ENCODE assay signal across 21 cellular contexts in the genomic region with DNA sequence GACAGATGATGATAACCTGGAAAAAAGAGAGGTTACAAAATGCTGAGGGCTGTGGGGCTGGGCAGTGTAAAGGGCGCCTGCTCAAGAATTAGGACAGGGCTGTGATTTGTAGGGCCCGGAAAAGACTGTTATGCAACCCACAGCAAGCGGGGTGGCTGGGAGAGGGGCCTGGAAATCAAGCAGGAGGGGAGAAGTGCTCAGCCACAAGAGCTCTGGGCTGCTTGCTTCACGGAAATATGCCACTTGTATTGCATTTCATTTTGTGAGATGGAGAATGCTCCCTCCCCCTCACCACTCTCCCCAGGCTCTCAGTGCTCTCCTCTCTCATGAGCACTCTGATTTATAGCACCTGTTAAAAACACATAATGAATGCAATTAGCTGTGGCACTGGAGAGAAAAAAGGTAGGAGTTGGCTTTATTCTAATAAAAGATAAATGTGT. TPM values are rescaled to one million over a fixed set of nuclear protein-coding genes. Genes with fewer than 3 reads are reported as not detected.
DNase-seq lines count a peak whose midpoint lies in the region; ATAC-seq and TF ChIP-seq lines count a peak whose summit lies in the region.
"Had no signal": no experiment of that assay in that cellular context is flagged by ENCODE, and none has a peak within 500 bp of the region (broad histone marks: within the 10 kb centered on the region; RNA-seq: fewer than 3 reads in every experiment).

No MANE protein-coding gene starts in this region.

- no peak for TF ChIP-seq POLR2A in heart left ventricle (IDR thresholded peaks at IDR 0.05)

- 9% methylated on average over 4 of the region's 4 CpGs for WGBS in SK-N-SH (ENCODE audit: low lambda C conversion rate)
- 25 to 46% (median 40%) methylated on average over 4 of the region's 4 CpGs for WGBS in heart left ventricle, 4 donors

- peak; percentile 35 for TF ChIP-seq RAD21 in SK-N-SH (IDR thresholded peaks at IDR 0.05; ENCODE audit: low read length)

- peaks cover 68% of the 10 kb centered on the region for H3K27me3 ChIP-seq in H7 (ENCODE audit: control insufficient read depth, insufficient read depth, low read length)
- peaks cover 61% of the 10 kb centered on the region for H3K27me3 ChIP-seq in SK-N-SH (ENCODE audit: insufficient read depth)
- H3K27me3 ChIP-seq in heart left ventricle: peaks cover 19 to 94% (median 61%) of the 10 kb centered on the region in 9 donors

- H3F3A ChIP-seq in SK-N-SH (replicated peaks; ENCODE audit: insufficient read depth): no peaks in the 10 kb centered on the region

- no peak overlapping the region for H3K4me2 ChIP-seq in SK-N-SH

- H3K9me3 Mint-ChIP-seq in activated CD8-positive, alpha-beta T cell treated with anti-CD3 and anti-CD28 coated beads for 36 hours: no peaks in the 10 kb centered on the region
- H3K9me3 Mint-ChIP-seq: nephron had no signal

- H3K27ac Mint-ChIP-seq in activated CD8-positive, alpha-beta T cell treated with anti-CD3 and anti-CD28 coated beads for 36 hours: no peak overlapping the region
- H3K27ac Mint-ChIP-seq: nephron had no signal

- CTCF ChIA-PET in SK-N-SH (lab: Yijun Ruan, JAX): interaction anchor here (0.7 to 6.6 kb wide), 10 partner anchors 13 to 154 kb away, joined by 4 to 93 read pairs (median 8); no protein-coding TSS in a partner anchor
- CTCF ChIA-PET in activated CD8-positive, alpha-beta T cell treated with anti-CD3 and anti-CD28 coated beads for 36 hours (lab: Charles Lee): interaction anchor here (2.5 to 2.6 kb wide), 2 partner anchors 12 to 19 kb away, joined by 15 read pairs; no protein-coding TSS in a partner anchor

- H3K9me3 ChIP-seq in SK-N-SH (no peaks in the 10 kb centered on the region), heart left ventricle (no peaks in the 10 kb centered on the region)
- H3K9me3 ChIP-seq: Peyer's patch, right atrium auricular region had no signal

- H3K4me3 ChIP-seq in H7 (ENCODE audit: insufficient read depth, low read depth, low read length): no peak overlapping the region
- H3K4me3 ChIP-seq in SK-N-SH (ENCODE audit: low read depth in 2 of 2, low read length in 1 of 2): peak overlapping the region in 1 of 2 experiments; percentile 14; a peak in 1 of 4 replicates
- H3K4me3 ChIP-seq in heart left ventricle: no peak overlapping the region
- H3K4me3 ChIP-seq: lung, Peyer's patch, right atrium auricular region had no signal

- peaks cover 72% of the 10 kb centered on the region for H3K27me3 Mint-ChIP-seq in activated CD8-positive, alpha-beta T cell treated with anti-CD3 and anti-CD28 coated beads for 36 hours

- H3K36me3 ChIP-seq in H7 (replicated peaks; ENCODE audit: control insufficient read depth, insufficient read depth, low read length) (no peaks in the 10 kb centered on the region), SK-N-SH (replicated peaks in 1 of 2; ENCODE audit: control insufficient read depth in 1 of 2, insufficient read depth in 2 of 2, low read length in 1 of 2) (no peaks in the 10 kb centered on the region), heart left ventricle (no peaks in the 10 kb centered on the region)
- H3K36me3 ChIP-seq: Peyer's patch, right atrium auricular region had no signal

- no peak overlapping the region for H3K9ac ChIP-seq in SK-N-SH

- TF ChIP-seq CTCF in SK-N-SH (IDR thresholded peaks at IDR 0.05): no peak
- no peak for TF ChIP-seq CTCF in omental fat pad (IDR thresholded peaks at IDR 0.05)
- TF ChIP-seq CTCF in heart left ventricle (IDR thresholded peaks at IDR 0.05): no peak
- no peak for TF ChIP-seq CTCF in activated CD8-positive, alpha-beta T cell treated with anti-CD3 and anti-CD28 coated beads for 36 hours (IDR thresholded peaks at IDR 0.05)

- H4K20me1 ChIP-seq in SK-N-SH (ENCODE audit: insufficient read depth): no peaks in the 10 kb centered on the region

- peak overlapping the region; percentile 19 to 100; a peak in 3 of 4 replicates for H3K27ac ChIP-seq in SK-N-SH (ENCODE audit: low read depth in 2 of 2, low read length in 1 of 2)
- H3K27ac ChIP-seq in heart left ventricle: peak overlapping the region in 1 of 12 donors; percentile 95
- H3K27ac ChIP-seq: Peyer's patch, right atrium auricular region had no signal

- DNase-seq in H7 (peak; percentile 67), NCI-H146 (lab: John Stamatoyannopoulos, UW) (peak; percentile 19), SK-N-SH (peak; percentile 81), omental fat pad (ENCODE audit: low spot score) (no peak), heart left ventricle (no peak)
- DNase-seq in activated CD8-positive, alpha-beta T cell treated with anti-CD3 and anti-CD28 coated beads for 36 hours: no peak
- DNase-seq: activated CD8-positive, alpha-beta memory T cell treated with anti-CD3 and anti-CD28 coated beads for 24 hours; activated effector memory CD4-positive, alpha-beta T cell treated with Interleukin-2 at 50 U/mL for 16 hours; anterior cingulate cortex; foreskin fibroblast; NCI-H524 treated with DMSO at 0.1 percent for 48 hours; Peyer's patch; stimulated activated CD4-positive, alpha-beta T cell treated with anti-CD3 and anti-CD28 coated beads, Interleukin-1b, Interleukin-23, amount 100 ng/mL, for 48 hours; substantia nigra; SW 1271 had no signal

- H3K4me1 Mint-ChIP-seq in activated CD8-positive, alpha-beta T cell treated with anti-CD3 and anti-CD28 coated beads for 36 hours (ENCODE audit: low read depth): peaks cover 26% of the 10 kb centered on the region

- H3K4me1 ChIP-seq in SK-N-SH (ENCODE audit: control insufficient read depth in 1 of 2, insufficient read depth in 2 of 2, low read depth in 1 of 2, low read length in 1 of 2) (peaks cover 0 to 56% of the 10 kb centered on the region in 2 experiments; a peak in 2 of 4 replicates), heart left ventricle (peaks cover 0 to 15% (median 8%) of the 10 kb centered on the region in 12 donors)

- TF ChIP-seq EP300 in SK-N-SH (IDR thresholded peaks at IDR 0.05; ENCODE audit: borderline replicate concordance in 1 of 2, low read depth in 1 of 2, low read length in 1 of 2): peak in 1 of 2 experiments; percentile 93; a peak in 2 of 4 replicates

- POLR2A ChIA-PET in SK-N-SH (lab: Yijun Ruan, JAX): interaction anchor here (0.8 to 4.9 kb wide), 12 partner anchors 9 to 117 kb away, joined by 3 to 87 read pairs (median 7); a partner anchor contains a TSS
- POLR2A ChIA-PET in activated CD8-positive, alpha-beta T cell treated with anti-CD3 and anti-CD28 coated beads for 36 hours (lab: Charles Lee): interaction anchor here (1.0 to 1.4 kb wide), 2 partner anchors 9 to 15 kb away, joined by 3 to 6 read pairs; no protein-coding TSS in a partner anchor

- peak; percentile 83 for ATAC-seq in omental fat pad (ENCODE audit: low FRiP score)
- no peak for ATAC-seq in HG02852 (IDR thresholded peaks at IDR 0.05; ENCODE audit: unreplicated experiment)
- no peak for ATAC-seq in HG02610 (IDR thresholded peaks at IDR 0.05; ENCODE audit: unreplicated experiment)
- ATAC-seq in heart left ventricle: no peak
- ATAC-seq in activated CD8-positive, alpha-beta T cell treated with anti-CD3 and anti-CD28 coated beads for 36 hours: no peak

- no peak overlapping the region for H3K4me3 Mint-ChIP-seq in activated CD8-positive, alpha-beta T cell treated with anti-CD3 and anti-CD28 coated beads for 36 hours
- H3K4me3 Mint-ChIP-seq: nephron had no signal

- H3K36me3 Mint-ChIP-seq in activated CD8-positive, alpha-beta T cell treated with anti-CD3 and anti-CD28 coated beads for 36 hours (ENCODE audit: low read depth): no peaks in the 10 kb centered on the region

- H3K9me2 ChIP-seq in SK-N-SH: no peaks in the 10 kb centered on the region

- no peaks in the 10 kb centered on the region for H3K79me2 ChIP-seq in SK-N-SH (ENCODE audit: insufficient read depth)

- H2AFZ ChIP-seq in SK-N-SH (ENCODE audit: low read depth): no peak overlapping the region

- intact Hi-C loops in heart left ventricle (cut with DNase I): no loop called here
- intact Hi-C loops in activated CD8-positive, alpha-beta T cell treated with anti-CD3 and anti-CD28 coated beads for 36 hours (cut with micrococcal nuclease): no loop called here

TF ChIP-seq in SK-N-SH, 30 proteins besides CTCF, POLR2A, EP300 and RAD21:
- TF ChIP-seq RCOR1 (IDR thresholded peaks at IDR 0.05; ENCODE audit: low read length) (peak; percentile 70), GATA2 (CRISPR knock-in tag; IDR thresholded peaks at IDR 0.05) (peak; percentile 86; the same call in 1 of the 2 replicates), FOSL2 (IDR thresholded peaks at IDR 0.05; ENCODE audit: borderline replicate concordance, low read depth) (no peak), TCF12 (IDR thresholded peaks at IDR 0.05) (peak; percentile 23; the same call in 1 of the 2 replicates), RFX5 (IDR thresholded peaks at IDR 0.05; ENCODE audit: low read length) (0 out of 2 replicates have a peak, but pooled peaks have one; percentile 20), FOXJ3 (CRISPR knock-in tag; IDR thresholded peaks at IDR 0.05) (no peak; the same call in 1 of the 2 replicates), CHD2 (IDR thresholded peaks at IDR 0.05; ENCODE audit: low read length, partially characterized antibody) (peak; percentile 52), FOXM1 (IDR thresholded peaks at IDR 0.05; ENCODE audit: low read depth) (no peak)
- TF ChIP-seq, protein P1, sequence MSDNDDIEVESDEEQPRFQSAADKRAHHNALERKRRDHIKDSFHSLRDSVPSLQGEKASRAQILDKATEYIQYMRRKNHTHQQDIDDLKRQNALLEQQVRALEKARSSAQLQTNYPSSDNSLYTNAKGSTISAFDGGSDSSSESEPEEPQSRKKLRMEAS (IDR thresholded peaks at IDR 0.05; ENCODE audit: low read depth): no peak
TF ChIP-seq in SK-N-SH: peak in this region for 5.

RNA-seq across cellular contexts. Expression of a gene that starts 8.4 kb away (rescaled TPM):
- total RNA-seq in H7 (2014; rRNA removed; shearing (Covaris generic)): not detected in 2 replicates
- polyA plus RNA-seq in SK-N-SH (2012; rRNA removed) (1.1 and 2.6 TPM in 2 replicates), heart left ventricle (10 to 100 TPM; 23.8 to 30.6 TPM)
- polyA plus RNA-seq in SK-N-SH (2012; cell fraction: cytosol; rRNA removed): 2.0 and 4.0 TPM in 2 replicates
- polyA plus RNA-seq in SK-N-SH (2012; cell fraction: nucleus; rRNA removed): 0.76 and 2.2 TPM in 2 replicates
- total RNA-seq in omental fat pad (1 to 10 TPM in 1 of 4 donors, under 1 TPM in 1, not detected in 2; 0.25 to 1.7 TPM), heart left ventricle (10 to 100 TPM; 22.4 to 44.8 (median 36.4) TPM)
- total RNA-seq in activated CD8-positive, alpha-beta T cell treated with anti-CD3 and anti-CD28 coated beads for 36 hours: not detected
- total RNA-seq: M059J had no signal

RNA-seq across cellular contexts. Expression of a gene that starts 40.6 kb away (rescaled TPM):
- 14.3 and 22.3 TPM in 2 replicates for total RNA-seq in H7 (2014; rRNA removed; shearing (Covaris generic))
- 26.6 and 29.1 TPM in 2 replicates for polyA plus RNA-seq in SK-N-SH (2012; rRNA removed)
- polyA plus RNA-seq in SK-N-SH (2012; cell fraction: cytosol; rRNA removed): 28.6 and 36.0 TPM in 2 replicates
- 22.6 and 31.8 TPM in 2 replicates for polyA plus RNA-seq in SK-N-SH (2012; cell fraction: nucleus; rRNA removed)
- total RNA-seq in omental fat pad: 10 to 100 TPM; 20.3 to 53.9 (median 31.2) TPM
- 10 to 100 TPM; 26.1 to 55.5 (median 38.6) TPM for total RNA-seq in heart left ventricle
- 10 to 100 TPM; 19.7 to 27.4 TPM for polyA plus RNA-seq in heart left ventricle
- 10 to 100 TPM; 24.6 to 31.7 TPM for total RNA-seq in activated CD8-positive, alpha-beta T cell treated with anti-CD3 and anti-CD28 coated beads for 36 hours

Comparison
In these comparisons a context has a peak if more than half of its experiments do, and no peak if none do; other contexts are left out.
1. DNase-seq: peak in H7 (single experiment), NCI-H146 (single experiment) and SK-N-SH (single experiment); none in omental fat pad (single experiment), heart left ventricle (0 of 5) and activated CD8-positive, alpha-beta T cell treated with anti-CD3 and anti-CD28 coated beads for 36 hours (single experiment).
2. RNA of a gene that starts 8.4 kb away (total RNA-seq): 22.4 to 44.8 TPM in heart left ventricle; 0.25 to 1.7 TPM in omental fat pad, not detected in H7 and not detected in activated CD8-positive, alpha-beta T cell treated with anti-CD3 and anti-CD28 coated beads for 36 hours; every median in the first group is over 4 times any median in the second.